ENCODE assay signal across 8 cellular contexts in the genomic region with DNA sequence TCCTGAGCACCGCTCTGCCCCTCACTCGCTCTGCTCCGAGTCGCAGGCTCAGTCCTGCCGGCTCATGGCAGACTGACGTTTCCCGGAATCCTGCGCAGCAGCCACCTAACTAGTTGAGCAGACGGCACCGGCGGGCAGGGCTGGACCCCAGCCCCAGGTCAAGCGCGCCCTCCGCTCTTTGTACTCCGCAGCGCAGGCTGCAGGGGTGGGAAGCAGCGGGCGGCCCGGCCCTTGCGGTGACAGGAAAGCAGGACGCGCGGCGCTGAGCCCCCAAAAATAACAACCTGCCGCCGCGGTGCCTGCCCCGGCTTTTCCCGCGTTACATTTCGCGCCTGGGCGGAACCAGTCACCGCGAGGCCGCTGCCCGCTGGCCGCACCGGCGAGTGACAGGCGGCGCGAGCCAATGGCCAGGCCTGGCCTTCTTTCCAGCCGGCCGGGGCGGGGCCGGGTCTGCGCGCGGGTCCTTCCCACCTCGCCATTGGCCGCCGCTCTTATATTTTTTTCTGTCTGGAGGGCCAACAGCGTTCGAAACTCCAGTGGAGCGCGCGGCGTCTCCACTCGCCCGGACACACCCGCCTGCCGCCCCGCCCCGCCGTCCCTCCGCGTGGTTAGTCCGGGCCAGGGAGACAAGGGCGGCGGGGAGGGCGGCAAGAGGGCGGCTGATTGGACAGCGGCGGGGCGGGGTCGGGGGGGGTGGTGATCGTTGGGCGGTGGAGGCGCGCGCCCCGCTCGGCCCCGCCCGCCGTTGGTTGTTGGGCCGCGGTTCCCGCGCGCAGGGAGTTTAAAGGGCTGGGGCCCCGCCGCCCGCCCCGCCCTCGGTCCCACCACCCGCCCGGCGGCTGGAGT. TPM values are rescaled to one million over a fixed set of nuclear protein-coding genes. Genes with fewer than 3 reads are reported as not detected.
DNase-seq lines count a peak whose midpoint lies in the region; ATAC-seq and TF ChIP-seq lines count a peak whose summit lies in the region.

A gene (minus strand): TSS at position 297 of the 846 bp plus-strand sequence. CDS start 338 bp downstream, outside the sequence.

- H3K4me3 ChIP-seq in prostate gland (peak within 1 kb of the TSS; percentile 75 to 77), urinary bladder (ENCODE audit: low read depth, low read length) (peak within 1 kb of the TSS; percentile 92)

- H3K9me3 ChIP-seq in prostate gland, result no peaks in the 10 kb centered on the region

- intact Hi-C loops in T-helper 1 cell treated with Interleukin-12 subunit alpha and Interleukin-12 subunit beta and Interleukin-4 antibody, amounts not matched to agents 30 ng/mL and 1 ng/mL, for 36 hours (cut with micrococcal nuclease), result loop anchor here (1.0 to 5.0 kb wide), 11 partner anchors 406 to 1684 kb away; a partner anchor contains a TSS
- intact Hi-C loops in left cardiac atrium (cut with DNase I), result loop anchor here in 1 of 2 donors (2.0 kb wide), 1 partner anchor 33 kb away; a partner anchor contains a TSS
- intact Hi-C loops in prostate gland (cut with DNase I), result loop anchor here (2.0 to 5.0 kb wide), 2 partner anchors 34 to 237 kb away; a partner anchor contains a TSS

- no peak for TF ChIP-seq CTCF in prostate gland (IDR thresholded peaks at IDR 0.05)

- DNase-seq in NCI-H1694 (lab: John Stamatoyannopoulos, UW) (peak; percentile 84), amniotic epithelial cell (ENCODE audit: low read depth) (peak; percentile 96), left cardiac atrium (peak; percentile 99), prostate gland (ENCODE audit: low spot score) (peak; percentile 97)

- ATAC-seq in GM18498 (IDR thresholded peaks at IDR 0.05; ENCODE audit: unreplicated experiment) (peak; percentile 73), HG02885 (IDR thresholded peaks at IDR 0.05; ENCODE audit: poor library complexity, unreplicated experiment) (peak; percentile 72), left cardiac atrium (peak; percentile 91 to 94)

- WGBS in prostate gland, result under 1% methylated on average over 63 of the region's 100 CpGs
- under 1% methylated on average over 99 of the region's 100 CpGs for WGBS in urinary bladder

- no peaks in the 10 kb centered on the region for H3K36me3 ChIP-seq in prostate gland
- H3K36me3 ChIP-seq in urinary bladder (ENCODE audit: insufficient read depth), result no peaks in the 10 kb centered on the region

- H3K27me3 ChIP-seq in prostate gland (replicated peaks; ENCODE audit: insufficient read depth), result no peaks in the 10 kb centered on the region

- TF ChIP-seq POLR2A in prostate gland (IDR thresholded peaks at IDR 0.05), result peak; percentile 34

- H3K27ac ChIP-seq in prostate gland, result peak within 1 kb of the TSS; percentile 97 to 99
- peak within 1 kb of the TSS; percentile 98 for H3K27ac ChIP-seq in urinary bladder (ENCODE audit: low read depth)

- H3K4me1 ChIP-seq in prostate gland (replicated peaks), result peaks cover 5% of the 10 kb centered on the region
- no peaks in the 10 kb centered on the region for H3K4me1 ChIP-seq in urinary bladder (ENCODE audit: insufficient read depth)

RNA-seq across cellular contexts. Expression of the gene that starts here (rescaled TPM):
- total RNA-seq in T-helper 1 cell treated with Interleukin-12 subunit alpha and Interleukin-12 subunit beta and Interleukin-4 antibody, amounts not matched to agents 30 ng/mL and 1 ng/mL, for 36 hours, result 18.7 and 20.7 TPM in 2 replicates
- 1 to 10 TPM; 2.2 to 3.1 TPM for total RNA-seq in left cardiac atrium
- 1 to 10 TPM; 2.9 to 5.5 TPM for total RNA-seq in prostate gland
- total RNA-seq in urinary bladder, result 22.0 TPM
- polyA plus RNA-seq in urinary bladder, result 1.7 TPM

Comparison
In these comparisons a context has a peak if more than half of its experiments do, and no peak if none do; other contexts are left out.
1. Peak in every context shown above with its lines: DNase-seq, ATAC-seq, H3K4me3 ChIP-seq and H3K27ac ChIP-seq.